2 cellular contexts compared by ENCODE assay signal in the genomic region with DNA sequence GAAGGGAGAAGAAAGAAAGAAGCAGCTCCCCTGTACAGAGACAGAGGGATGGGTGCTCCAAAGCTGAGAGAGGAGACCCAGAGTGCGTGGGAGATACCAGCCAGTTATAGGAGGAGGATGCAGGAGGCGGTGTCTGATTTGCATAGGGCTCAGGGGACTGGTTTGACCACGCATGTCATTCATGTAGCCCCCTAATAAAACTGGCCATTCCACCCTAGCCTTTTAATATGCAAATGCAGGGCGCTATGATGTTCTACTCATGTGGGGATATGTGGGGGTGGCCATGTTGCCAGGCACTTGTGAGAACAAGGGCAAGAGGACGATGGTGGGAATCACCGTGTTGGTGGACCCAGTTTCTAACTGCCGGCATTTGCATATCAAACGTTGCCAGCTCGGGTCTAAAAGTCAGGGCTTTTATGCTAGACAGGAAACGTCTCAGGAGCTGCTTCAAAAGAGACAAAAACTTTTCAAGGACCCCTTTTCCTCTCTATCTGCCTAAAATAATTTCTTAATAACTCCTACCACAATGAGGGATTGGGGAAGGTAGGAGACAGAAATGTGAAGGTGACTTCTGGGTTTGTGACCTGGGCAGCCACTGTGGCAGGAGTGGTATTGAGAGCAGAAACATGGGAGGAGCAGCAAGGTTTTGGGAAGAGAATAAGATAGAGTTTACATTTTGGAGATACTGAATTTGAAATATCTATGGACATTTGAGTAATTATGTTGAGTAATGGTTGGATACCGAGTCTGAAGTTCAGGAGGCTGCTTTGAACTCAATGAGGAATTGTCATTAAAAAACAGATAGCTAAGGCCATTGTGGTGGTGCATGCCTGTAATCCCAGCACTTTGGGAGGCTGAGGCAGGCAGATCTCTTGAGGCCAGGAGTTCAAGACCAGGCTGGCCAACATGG.
TF ChIP-seq lines count a peak whose summit lies in the region.

No MANE protein-coding gene starts in this region.

TF ChIP-seq in GM12891, 5 proteins besides CTCF, POLR2A, EP300 and RAD21:
- TF ChIP-seq POLR2AphosphoS5 (IDR thresholded peaks at IDR 0.05; ENCODE audit: low read depth, low read length) (peak; percentile 29; the same call in 1 of the 2 replicates), POU2F2 (IDR thresholded peaks at IDR 0.05; ENCODE audit: low read depth, low read length) (peak; percentile 94), PAX5 (IDR thresholded peaks at IDR 0.05; ENCODE audit: insufficient read depth, low read length, severe bottlenecking) (no peak)
TF ChIP-seq in GM12891: peak in this region for 2.

TF ChIP-seq in K562, 482 proteins besides CTCF, POLR2A, EP300 and RAD21 (continues in another document):
- peak; percentile 18; the same call in 1 of the 2 replicates for TF ChIP-seq MYNN (IDR thresholded peaks at IDR 0.05)
- no peak for TF ChIP-seq MYNN (CRISPR knock-in tag; IDR thresholded peaks at IDR 0.05)
- peak; percentile 55; the same call in 1 of the 2 replicates for TF ChIP-seq SNAPC5 (CRISPR knock-in tag; IDR thresholded peaks at IDR 0.05)
- TF ChIP-seq FOS (IDR thresholded peaks at IDR 0.05; ENCODE audit: extremely low read depth, insufficient read length): no peak
- TF ChIP-seq PML (IDR thresholded peaks at IDR 0.05; ENCODE audit: low read length): peak; percentile 80
- no peak for TF ChIP-seq FIP1L1 (IDR thresholded peaks at IDR 0.05; ENCODE audit: low read depth, low read length, poor library complexity, severe bottlenecking)
- TF ChIP-seq TEAD4 (IDR thresholded peaks at IDR 0.05; ENCODE audit: low read length): peak; percentile 40; the same call in 1 of the 2 replicates
- no peak for TF ChIP-seq TEAD4 (CRISPR knock-in tag; IDR thresholded peaks at IDR 0.05; ENCODE audit: borderline replicate concordance)
- TF ChIP-seq SUPT5H (IDR thresholded peaks at IDR 0.05): peak; percentile 64
- 0 out of 2 replicates have a peak, but pooled peaks have one; percentile 4 for TF ChIP-seq ESRRA (IDR thresholded peaks at IDR 0.05; ENCODE audit: borderline replicate concordance, low read depth)
- TF ChIP-seq ZBTB9 (CRISPR knock-in tag; IDR thresholded peaks at IDR 0.05): 0 out of 2 replicates have a peak, but pooled peaks have one; percentile 34
- peak; percentile 10 for TF ChIP-seq GTF2B (IDR thresholded peaks at IDR 0.05; ENCODE audit: extremely low read depth, insufficient read length)
- no peak for TF ChIP-seq IRF9 (tag; IDR thresholded peaks at IDR 0.05)
- peak in 1 of 3 experiments; percentile 23 for TF ChIP-seq YY1 (IDR thresholded peaks at IDR 0.05; ENCODE audit: borderline replicate concordance in 1 of 3, control insufficient read depth in 1 of 3, extremely low read depth in 1 of 3, insufficient read depth in 3 of 3, insufficient read length in 1 of 3, insufficient replicate concordance in 2 of 3, low read depth in 1 of 3, low read length in 2 of 3)
- peak; percentile 55; the same call in 1 of the 2 replicates for TF ChIP-seq GTF2E2 (tag; IDR thresholded peaks at IDR 0.05)
- TF ChIP-seq GTF2A2 (tag; IDR thresholded peaks at IDR 0.05): 0 out of 2 replicates have a peak, but pooled peaks have one; percentile 40
- peak; percentile 14; the same call in 1 of the 2 replicates for TF ChIP-seq PHF8 (IDR thresholded peaks at IDR 0.05; ENCODE audit: borderline replicate concordance, low read length)
- TF ChIP-seq, protein P1, sequence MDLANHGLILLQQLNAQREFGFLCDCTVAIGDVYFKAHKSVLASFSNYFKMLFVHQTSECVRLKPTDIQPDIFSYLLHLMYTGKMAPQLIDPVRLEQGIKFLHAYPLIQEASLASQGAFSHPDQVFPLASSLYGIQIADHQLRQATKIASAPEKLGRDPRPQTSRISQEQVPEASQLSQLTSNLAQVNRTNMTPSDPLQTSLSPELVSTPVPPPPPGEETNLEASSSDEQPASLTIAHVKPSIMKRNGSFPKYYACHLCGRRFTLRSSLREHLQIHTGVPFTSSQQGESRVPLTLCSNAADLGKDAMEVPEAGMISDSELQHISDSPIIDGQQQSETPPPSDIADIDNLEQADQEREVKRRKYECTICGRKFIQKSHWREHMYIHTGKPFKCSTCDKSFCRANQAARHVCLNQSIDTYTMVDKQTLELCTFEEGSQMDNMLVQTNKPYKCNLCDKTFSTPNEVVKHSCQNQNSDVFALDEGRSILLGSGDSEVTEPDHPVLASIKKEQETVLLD (IDR thresholded peaks at IDR 0.05): no peak
- TF ChIP-seq CTCFL (IDR thresholded peaks at IDR 0.05; ENCODE audit: borderline replicate concordance, insufficient read depth, low read depth, low read length, poor library complexity, severe bottlenecking): no peak
- no peak for TF ChIP-seq ZNF212 (CRISPR knock-in tag; IDR thresholded peaks at IDR 0.05)
- TF ChIP-seq, protein P2, sequence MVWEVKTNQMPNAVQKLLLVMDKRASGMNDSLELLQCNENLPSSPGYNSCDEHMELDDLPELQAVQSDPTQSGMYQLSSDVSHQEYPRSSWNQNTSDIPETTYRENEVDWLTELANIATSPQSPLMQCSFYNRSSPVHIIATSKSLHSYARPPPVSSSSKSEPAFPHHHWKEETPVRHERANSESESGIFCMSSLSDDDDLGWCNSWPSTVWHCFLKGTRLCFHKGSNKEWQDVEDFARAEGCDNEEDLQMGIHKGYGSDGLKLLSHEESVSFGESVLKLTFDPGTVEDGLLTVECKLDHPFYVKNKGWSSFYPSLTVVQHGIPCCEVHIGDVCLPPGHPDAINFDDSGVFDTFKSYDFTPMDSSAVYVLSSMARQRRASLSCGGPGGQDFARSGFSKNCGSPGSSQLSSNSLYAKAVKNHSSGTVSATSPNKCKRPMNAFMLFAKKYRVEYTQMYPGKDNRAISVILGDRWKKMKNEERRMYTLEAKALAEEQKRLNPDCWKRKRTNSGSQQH (CRISPR knock-in tag; IDR thresholded peaks at IDR 0.05): peak; percentile 97
- TF ChIP-seq NFYB (IDR thresholded peaks at IDR 0.05; ENCODE audit: extremely low read depth, insufficient read length): peak; percentile 21
- no peak for TF ChIP-seq STAT6 (CRISPR knock-in tag; IDR thresholded peaks at IDR 0.05)
- peak; percentile 71 for TF ChIP-seq POLR2AphosphoS5 (IDR thresholded peaks at IDR 0.05; ENCODE audit: control insufficient read depth, insufficient read depth, low read depth, low read length)
- TF ChIP-seq KLF1 (tag; IDR thresholded peaks at IDR 0.05): no peak
- peak; percentile 69; the same call in 1 of the 2 replicates for TF ChIP-seq ILF3 (IDR thresholded peaks at IDR 0.05; ENCODE audit: borderline replicate concordance)
- peak; percentile 73 for TF ChIP-seq EGR1 (conservative IDR thresholded peaks at IDR 0.05)
- no peak for TF ChIP-seq ZNF282 (CRISPR knock-in tag; IDR thresholded peaks at IDR 0.05)
- 0 out of 4 replicates have a peak, but pooled peaks of 1 of the 2 experiments have one; percentile 31 for TF ChIP-seq BCLAF1 (IDR thresholded peaks at IDR 0.05; ENCODE audit: borderline replicate concordance in 1 of 2, control insufficient read depth in 1 of 2, low read depth in 2 of 2, low read length in 1 of 2)
- TF ChIP-seq EP400 (IDR thresholded peaks at IDR 0.05): 0 out of 2 replicates have a peak, but pooled peaks have one; percentile 10
- TF ChIP-seq, protein P3, sequence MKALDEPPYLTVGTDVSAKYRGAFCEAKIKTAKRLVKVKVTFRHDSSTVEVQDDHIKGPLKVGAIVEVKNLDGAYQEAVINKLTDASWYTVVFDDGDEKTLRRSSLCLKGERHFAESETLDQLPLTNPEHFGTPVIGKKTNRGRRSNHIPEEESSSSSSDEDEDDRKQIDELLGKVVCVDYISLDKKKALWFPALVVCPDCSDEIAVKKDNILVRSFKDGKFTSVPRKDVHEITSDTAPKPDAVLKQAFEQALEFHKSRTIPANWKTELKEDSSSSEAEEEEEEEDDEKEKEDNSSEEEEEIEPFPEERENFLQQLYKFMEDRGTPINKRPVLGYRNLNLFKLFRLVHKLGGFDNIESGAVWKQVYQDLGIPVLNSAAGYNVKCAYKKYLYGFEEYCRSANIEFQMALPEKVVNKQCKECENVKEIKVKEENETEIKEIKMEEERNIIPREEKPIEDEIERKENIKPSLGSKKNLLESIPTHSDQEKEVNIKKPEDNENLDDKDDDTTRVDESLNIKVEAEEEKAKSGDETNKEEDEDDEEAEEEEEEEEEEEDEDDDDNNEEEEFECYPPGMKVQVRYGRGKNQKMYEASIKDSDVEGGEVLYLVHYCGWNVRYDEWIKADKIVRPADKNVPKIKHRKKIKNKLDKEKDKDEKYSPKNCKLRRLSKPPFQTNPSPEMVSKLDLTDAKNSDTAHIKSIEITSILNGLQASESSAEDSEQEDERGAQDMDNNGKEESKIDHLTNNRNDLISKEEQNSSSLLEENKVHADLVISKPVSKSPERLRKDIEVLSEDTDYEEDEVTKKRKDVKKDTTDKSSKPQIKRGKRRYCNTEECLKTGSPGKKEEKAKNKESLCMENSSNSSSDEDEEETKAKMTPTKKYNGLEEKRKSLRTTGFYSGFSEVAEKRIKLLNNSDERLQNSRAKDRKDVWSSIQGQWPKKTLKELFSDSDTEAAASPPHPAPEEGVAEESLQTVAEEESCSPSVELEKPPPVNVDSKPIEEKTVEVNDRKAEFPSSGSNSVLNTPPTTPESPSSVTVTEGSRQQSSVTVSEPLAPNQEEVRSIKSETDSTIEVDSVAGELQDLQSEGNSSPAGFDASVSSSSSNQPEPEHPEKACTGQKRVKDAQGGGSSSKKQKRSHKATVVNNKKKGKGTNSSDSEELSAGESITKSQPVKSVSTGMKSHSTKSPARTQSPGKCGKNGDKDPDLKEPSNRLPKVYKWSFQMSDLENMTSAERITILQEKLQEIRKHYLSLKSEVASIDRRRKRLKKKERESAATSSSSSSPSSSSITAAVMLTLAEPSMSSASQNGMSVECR (CRISPR knock-in tag; IDR thresholded peaks at IDR 0.05): no peak
